8 cellular contexts compared by ENCODE assay signal in genomic region chr17:14301279-14301760, GRCh38. TPM values are rescaled to one million over a fixed set of nuclear protein-coding genes. Genes with fewer than 3 reads are reported as not detected.
A peak's percentile ranks its signal among the peaks of the same experiment; 100 is the strongest.
DNase-seq lines count a peak whose midpoint lies in the region; ATAC-seq, FAIRE-seq and TF ChIP-seq lines count a peak whose summit lies in the region.

No MANE protein-coding gene starts in this region.

- peaks cover 37% of the 10 kb centered on the region for H3K27me3 Mint-ChIP-seq in activated naive CD8-positive, alpha-beta T cell treated with anti-CD3 and anti-CD28 coated beads, Interleukin-2, amount 10 ng/mL, durations not matched to agents 7 days and 5 days

- peaks cover 53% of the 10 kb centered on the region for H3K79me2 ChIP-seq in ACC112 (ENCODE audit: control insufficient read depth, insufficient read depth, low read length, unreplicated experiment)
- H3K79me2 ChIP-seq in keratinocyte (ENCODE audit: control insufficient read depth, insufficient read depth, low read length), result peaks cover 52% of the 10 kb centered on the region

- H3K4me1 ChIP-seq in ACC112 (ENCODE audit: control insufficient read depth, insufficient read depth, low read length, unreplicated experiment), result peaks cover 17% of the 10 kb centered on the region
- H3K4me1 ChIP-seq in keratinocyte (ENCODE audit: control insufficient read depth, extremely low read depth, insufficient read depth, low read length), result peaks cover 27% of the 10 kb centered on the region

- DNase-seq in M059J (ENCODE audit: low read depth), result peak; percentile 27
- peak; percentile 71 for DNase-seq in activated naive CD8-positive, alpha-beta T cell treated with anti-CD3 and anti-CD28 coated beads, Interleukin-2, amount 10 ng/mL, durations not matched to agents 7 days and 5 days
- DNase-seq in keratinocyte (ENCODE audit: low read depth, low spot score), result no peak
- peak; percentile 44 for DNase-seq in stimulated activated naive CD4-positive, alpha-beta T cell treated with Interleukin-2 at 50 U/mL for 16 hours (lab: John Stamatoyannopoulos, UW)
- DNase-seq in GM10248 (ENCODE audit: extremely low spot score), result no peak
- no peak for DNase-seq in NK-92 treated with Interleukin-12 subunit alpha and Interleukin-12 subunit beta, amount 100 ng/mL, for 24 hours (lab: John Stamatoyannopoulos, UW)

- peak overlapping the region; percentile 21; the same call in 1 of the 2 replicates for H3K27ac ChIP-seq in ACC112 (ENCODE audit: low read depth, low read length)
- peak overlapping the region; percentile 52 for H3K27ac ChIP-seq in keratinocyte (ENCODE audit: control insufficient read depth, insufficient read depth, low read length)

- peaks cover 5% of the 10 kb centered on the region; the same call in 1 of the 2 replicates for H3K27me3 ChIP-seq in ACC112 (ENCODE audit: insufficient read depth, low read length)
- H3K27me3 ChIP-seq in keratinocyte (ENCODE audit: control insufficient read depth, extremely low read depth, insufficient read depth, low read length), result peaks cover 65% of the 10 kb centered on the region

- ATAC-seq in GM19324 (IDR thresholded peaks at IDR 0.05; ENCODE audit: low FRiP score, unreplicated experiment), result peak; percentile 10
- ATAC-seq in activated naive CD8-positive, alpha-beta T cell treated with anti-CD3 and anti-CD28 coated beads, Interleukin-2, amount 10 ng/mL, durations not matched to agents 7 days and 5 days (ENCODE audit: low read depth), result peak; percentile 2

- CTCF ChIA-PET in GM10248 (lab: Yijun Ruan, JAX), result interaction anchor here (0.7 to 2.5 kb wide), 19 partner anchors 9 to 963 kb away, joined by 3 to 9 read pairs (median 4); no protein-coding TSS in a partner anchor

- no peaks in the 10 kb centered on the region for H3K9me1 ChIP-seq in keratinocyte (ENCODE audit: control insufficient read depth, extremely low read depth, insufficient read depth, low read length)

- FAIRE-seq in keratinocyte (lab: Jason Lieb, UNC), result no peak

- H3K9me3 ChIP-seq in keratinocyte (ENCODE audit: control insufficient read depth, low read depth, low read length), result no peaks in the 10 kb centered on the region

- H3K36me3 Mint-ChIP-seq in activated naive CD8-positive, alpha-beta T cell treated with anti-CD3 and anti-CD28 coated beads, Interleukin-2, amount 10 ng/mL, durations not matched to agents 7 days and 5 days, result peaks cover 4% of the 10 kb centered on the region

- no peaks in the 10 kb centered on the region for H3K36me3 ChIP-seq in ACC112 (ENCODE audit: insufficient read depth, low read length)
- H3K36me3 ChIP-seq in keratinocyte (ENCODE audit: control insufficient read depth in 2 of 2, extremely low read depth in 1 of 2, insufficient read depth in 2 of 2, low read length in 2 of 2), result no peaks in the 10 kb centered on the region

- TF ChIP-seq CTCF in keratinocyte (optimal IDR thresholded peaks at IDR 0.05 in 1 of 3, IDR thresholded peaks at IDR 0.05 in 1 of 3, conservative IDR thresholded peaks at IDR 0.05 in 1 of 3; ENCODE audit: extremely low read depth in 1 of 3, insufficient read depth in 2 of 3, low read length in 3 of 3) (peak in 2 of 3 experiments; percentile 22 to 31), GM10248 (IDR thresholded peaks at IDR 0.05; ENCODE audit: control extremely low read depth, extremely low read depth, low read depth, missing control alignments) (no peak)

- peak overlapping the region; percentile 96 for H3K4me3 Mint-ChIP-seq in activated naive CD8-positive, alpha-beta T cell treated with anti-CD3 and anti-CD28 coated beads, Interleukin-2, amount 10 ng/mL, durations not matched to agents 7 days and 5 days

- peak overlapping the region; percentile 93 for H3K4me3 ChIP-seq in ACC112 (ENCODE audit: low read depth, low read length)
- H3K4me3 ChIP-seq in keratinocyte (ENCODE audit: control insufficient read depth in 2 of 3, extremely low read depth in 1 of 3, insufficient read depth in 2 of 3, low read depth in 1 of 3, low read length in 3 of 3), result peak overlapping the region; percentile 61 to 91 (median 75)

- H3K4me1 Mint-ChIP-seq in activated naive CD8-positive, alpha-beta T cell treated with anti-CD3 and anti-CD28 coated beads, Interleukin-2, amount 10 ng/mL, durations not matched to agents 7 days and 5 days, result peaks cover 44% of the 10 kb centered on the region

- H4K20me1 ChIP-seq in keratinocyte (ENCODE audit: control insufficient read depth, extremely low read depth, insufficient read depth, low read length), result no peaks in the 10 kb centered on the region

- H2AFZ ChIP-seq in ACC112 (ENCODE audit: low read length, unreplicated experiment) (peak overlapping the region; percentile 26), keratinocyte (ENCODE audit: control insufficient read depth, low read length) (peak overlapping the region; percentile 94)

- H3K27ac Mint-ChIP-seq in activated naive CD8-positive, alpha-beta T cell treated with anti-CD3 and anti-CD28 coated beads, Interleukin-2, amount 10 ng/mL, durations not matched to agents 7 days and 5 days, result peak overlapping the region; percentile 83

- peak overlapping the region; percentile 81 for H3K4me2 ChIP-seq in keratinocyte (ENCODE audit: control insufficient read depth, extremely low read depth, insufficient read depth, low read depth, low read length)

- no peaks in the 10 kb centered on the region for H3K9me3 Mint-ChIP-seq in activated naive CD8-positive, alpha-beta T cell treated with anti-CD3 and anti-CD28 coated beads, Interleukin-2, amount 10 ng/mL, durations not matched to agents 7 days and 5 days

- H3K9ac ChIP-seq in keratinocyte (ENCODE audit: control insufficient read depth, extremely low read depth, insufficient read depth, low read length), result peak overlapping the region; percentile 72

- dilution Hi-C loops in keratinocyte (cut with MboI; ENCODE audit: extremely low pct_ligation_motif_present, low sequenced_read_pairs), result no loop called here

- POLR2A ChIA-PET in activated naive CD8-positive, alpha-beta T cell treated with anti-CD3 and anti-CD28 coated beads, Interleukin-2, amount 10 ng/mL, durations not matched to agents 7 days and 5 days (lab: Charles Lee), result interaction anchor here (0.6 to 3.6 kb wide), 19 partner anchors 8 to 1280 kb away, joined by 3 to 44 read pairs (median 4); partner anchors contain the start of gene COX10
- POLR2A ChIA-PET in GM10248 (lab: Yijun Ruan, JAX), result interaction anchor here (0.6 to 1.3 kb wide), 4 partner anchors 8 to 1258 kb away, joined by 3 to 4 read pairs (median 3); no protein-coding TSS in a partner anchor

RNA-seq across cellular contexts. Expression of gene HS3ST3B1, which starts 0.4 kb away (rescaled TPM):
- total RNA-seq in M059J (2014; rRNA removed; shearing (Covaris generic)), result 3.3 and 8.2 TPM in 2 replicates
- 10 to 100 TPM in 1 of 2 experiments, 1 to 10 TPM in 1; 9.3 to 10.0 TPM for total RNA-seq in activated naive CD8-positive, alpha-beta T cell treated with anti-CD3 and anti-CD28 coated beads, Interleukin-2, amount 10 ng/mL, durations not matched to agents 7 days and 5 days
- 3.7 to 5.6 TPM (median 3.9 TPM) in 3 replicates for polyA plus RNA-seq in keratinocyte
- 0.72 TPM for polyA plus RNA-seq in keratinocyte (2011; ENCODE audit: low read depth)
- polyA plus RNA-seq in keratinocyte (2011; cell fraction: cytosol; rRNA removed), result 3.2 and 4.1 TPM in 2 replicates
- polyA plus RNA-seq in keratinocyte (2011; cell fraction: nucleus; rRNA removed), result 8.7 and 9.3 TPM in 2 replicates
- 1.4 and 7.5 TPM in 2 replicates for polyA plus RNA-seq in keratinocyte (2012; ENCODE audit: low replicate concordance)
- 7.7 to 13.0 TPM (median 8.8 TPM) in 3 replicates for polyA minus RNA-seq in keratinocyte
- 14.6 TPM for polyA minus RNA-seq in keratinocyte (2011; cell fraction: cytosol; rRNA and poly(A)+ RNA removed)
- 13.0 and 16.8 TPM in 2 replicates for polyA minus RNA-seq in keratinocyte (2011; cell fraction: nucleus; rRNA and poly(A)+ RNA removed)

Comparison
In these comparisons a context has a peak if more than half of its experiments do, and no peak if none do; other contexts are left out.
1. DNase-seq: peak in M059J (single experiment), activated naive CD8-positive, alpha-beta T cell treated with anti-CD3 and anti-CD28 coated beads, Interleukin-2, amount 10 ng/mL, durations not matched to agents 7 days and 5 days (single experiment) and stimulated activated naive CD4-positive, alpha-beta T cell treated with Interleukin-2 at 50 U/mL for 16 hours (single experiment); none in keratinocyte (single experiment), GM10248 (single experiment) and NK-92 treated with Interleukin-12 subunit alpha and Interleukin-12 subunit beta, amount 100 ng/mL, for 24 hours (single experiment).